In the genomic region with DNA sequence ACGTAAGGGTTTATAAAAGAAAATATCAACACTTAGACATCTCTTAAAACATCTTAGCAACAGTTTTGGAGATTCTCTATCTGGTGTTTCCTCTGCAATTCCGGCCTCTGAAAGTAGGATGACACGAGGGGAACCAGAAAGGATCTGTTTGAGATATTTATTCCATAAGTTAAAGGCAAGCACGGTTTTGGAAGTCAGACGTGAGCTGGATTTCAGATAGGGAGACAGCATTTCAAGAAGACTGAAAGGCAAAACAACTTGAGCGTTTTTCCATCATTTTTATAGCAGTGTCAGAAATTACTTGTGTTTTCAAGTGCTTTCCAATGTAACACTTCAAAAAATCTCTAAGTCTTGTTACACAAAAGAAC, we compare ENCODE assay signal across 7 cellular contexts. TPM values are rescaled to one million over a fixed set of nuclear protein-coding genes. Genes with fewer than 3 reads are reported as not detected.
A peak's percentile ranks its signal among the peaks of the same experiment; 100 is the strongest.
DNase-seq lines count a peak whose midpoint lies in the region; ATAC-seq, FAIRE-seq and TF ChIP-seq lines count a peak whose summit lies in the region.

No MANE protein-coding gene starts in this region.

- in situ Hi-C loops in GM23248 (cut with MboI): loop anchor here (25.0 kb wide), 1 partner anchor 825 kb away; a partner anchor contains a TSS
- in situ Hi-C loops in GM13976 (cut with MboI; ENCODE audit: low sequenced_read_pairs, unreplicated experiment): no loop called here

- TF ChIP-seq CTCF in PC-9 (conservative IDR thresholded peaks at IDR 0.05) (no peak; the same call in 1 of the 2 replicates), endothelial cell of umbilical vein (IDR thresholded peaks at IDR 0.05; ENCODE audit: extremely low read depth in 1 of 2, insufficient read depth in 1 of 2, low read depth in 1 of 2, low read length in 2 of 2) (no peak), progenitor cell of endocrine pancreas (IDR thresholded peaks at IDR 0.05; ENCODE audit: unreplicated experiment) (no peak), GM13976 (IDR thresholded peaks at IDR 0.05; ENCODE audit: borderline replicate concordance, control extremely low read depth, extremely low read depth, insufficient read depth, missing control alignments) (no peak)

- H3K36me3 ChIP-seq in GM23248 (ENCODE audit: low read depth): no peaks in the 10 kb centered on the region
- H3K36me3 ChIP-seq in PC-9 (ENCODE audit: low read depth): no peaks in the 10 kb centered on the region
- no peaks in the 10 kb centered on the region for H3K36me3 ChIP-seq in endothelial cell of umbilical vein (ENCODE audit: control insufficient read depth in 2 of 2, extremely low read depth in 1 of 2, insufficient read depth in 2 of 2, low read length in 2 of 2)

- dilution Hi-C loops in endothelial cell of umbilical vein (cut with MboI; ENCODE audit: extremely low pct_ligation_motif_present, low sequenced_read_pairs): no loop called here

- H3K9me3 ChIP-seq in GM23248 (ENCODE audit: low read depth) (no peaks in the 10 kb centered on the region), PC-9 (ENCODE audit: insufficient read depth, low read depth) (no peaks in the 10 kb centered on the region), endothelial cell of umbilical vein (replicated peaks; ENCODE audit: control insufficient read depth, insufficient read depth, low read length) (no peaks in the 10 kb centered on the region)

- intact Hi-C loops in PC-9 (cut with micrococcal nuclease; ENCODE audit: unreplicated experiment) (loop anchor here (2.0 to 5.0 kb wide), 3 partner anchors 15 to 240 kb away; partner anchors contain the start of gene HMGN4), endothelial cell of umbilical vein (cut with micrococcal nuclease) (no loop called here)

- H3K79me2 ChIP-seq in GM23248 (ENCODE audit: insufficient read depth) (no peaks in the 10 kb centered on the region), PC-9 (ENCODE audit: low read depth) (no peaks in the 10 kb centered on the region), endothelial cell of umbilical vein (ENCODE audit: control insufficient read depth, insufficient read depth, low read length) (no peaks in the 10 kb centered on the region)

- H3K27me3 Mint-ChIP-seq in progenitor cell of endocrine pancreas: peaks cover 4% of the 10 kb centered on the region

- peak; percentile 57 for DNase-seq in GM23248
- DNase-seq in PC-9: no peak
- no peak for DNase-seq in endothelial cell of umbilical vein (ENCODE audit: low read depth, low spot score)
- no peak for DNase-seq in progenitor cell of endocrine pancreas (ENCODE audit: low spot score, unreplicated experiment)
- DNase-seq in GM13976 (ENCODE audit: low spot score): no peak

- H3K27ac ChIP-seq in GM23248 (peak overlapping the region; percentile 66), PC-9 (peak overlapping the region; percentile 74), endothelial cell of umbilical vein (ENCODE audit: insufficient read depth, low read depth, low read length) (peak overlapping the region; percentile 19)

- H4K20me1 ChIP-seq in GM23248 (ENCODE audit: insufficient read depth) (no peaks in the 10 kb centered on the region), PC-9 (ENCODE audit: insufficient read depth) (no peaks in the 10 kb centered on the region), endothelial cell of umbilical vein (replicated peaks; ENCODE audit: control insufficient read depth, extremely low read depth, insufficient read depth, low read length) (no peaks in the 10 kb centered on the region)

- H3K4me1 Mint-ChIP-seq in progenitor cell of endocrine pancreas (ENCODE audit: low read depth): peaks cover 13% of the 10 kb centered on the region

- no peaks in the 10 kb centered on the region for H3K9me1 ChIP-seq in endothelial cell of umbilical vein (replicated peaks; ENCODE audit: control insufficient read depth, extremely low read depth, insufficient read depth, low read length)

- WGBS in GM23248 (ENCODE audit: low coverage in 1 of 2, low lambda C conversion rate in 2 of 2, missing lambda C conversion rate in 2 of 2), 2 experiments: 1 to 5% methylated on average over 6 of the region's 6 CpGs

- BruUV-seq in PC-9 (replicated peaks; lab: Mats Ljungman, UMichigan) (no TSS peak), endothelial cell of umbilical vein (replicated peaks; lab: Mats Ljungman, UMichigan) (no TSS peak)

- peaks cover 62% of the 10 kb centered on the region for H3F3A ChIP-seq in GM23248 (ENCODE audit: insufficient read depth)
- peaks cover 44% of the 10 kb centered on the region for H3F3A ChIP-seq in PC-9 (ENCODE audit: insufficient read depth, low read depth)

- H2AFZ ChIP-seq in GM23248: peak overlapping the region; percentile 85
- peak overlapping the region; percentile 42 for H2AFZ ChIP-seq in PC-9
- H2AFZ ChIP-seq in endothelial cell of umbilical vein (ENCODE audit: low read depth, low read length): peak overlapping the region; percentile 52

- H3K4me2 ChIP-seq in GM23248 (ENCODE audit: unreplicated experiment): peak overlapping the region; percentile 94
- peak overlapping the region; percentile 87 for H3K4me2 ChIP-seq in PC-9
- peak overlapping the region; percentile 90 for H3K4me2 ChIP-seq in endothelial cell of umbilical vein (ENCODE audit: insufficient read depth, low read length)

- H3K9ac ChIP-seq in GM23248: peak overlapping the region; percentile 65
- H3K9ac ChIP-seq in endothelial cell of umbilical vein (replicated peaks; ENCODE audit: extremely low read depth, insufficient read depth, low read length): peak overlapping the region; percentile 7

- peaks cover 23% of the 10 kb centered on the region for H3K4me1 ChIP-seq in GM23248 (ENCODE audit: insufficient read depth)
- H3K4me1 ChIP-seq in PC-9 (replicated peaks; ENCODE audit: insufficient read depth): peaks cover 13% of the 10 kb centered on the region
- peaks cover 12% of the 10 kb centered on the region for H3K4me1 ChIP-seq in endothelial cell of umbilical vein (ENCODE audit: control insufficient read depth, extremely low read depth, insufficient read depth, low read length)

- CTCF ChIA-PET in PC-9 (lab: Charles Lee): no interaction called here
- CTCF ChIA-PET in endothelial cell of umbilical vein (lab: Charles Lee): interaction anchor here (1.0 to 1.4 kb wide), 2 partner anchors 39 to 284 kb away, joined by 3 to 4 read pairs; a partner anchor contains a TSS

- H3K36me3 Mint-ChIP-seq in progenitor cell of endocrine pancreas (ENCODE audit: insufficient read depth): no peaks in the 10 kb centered on the region

- ATAC-seq in HG03354 (IDR thresholded peaks at IDR 0.05; ENCODE audit: poor library complexity, severe bottlenecking, unreplicated experiment) (no peak), HG02938 (IDR thresholded peaks at IDR 0.05; ENCODE audit: unreplicated experiment) (no peak)

- TF ChIP-seq POLR2A in endothelial cell of umbilical vein (IDR thresholded peaks at IDR 0.05; ENCODE audit: low read depth, low read length): no peak

- H3K9me2 ChIP-seq in GM23248 (ENCODE audit: insufficient read depth): no peaks in the 10 kb centered on the region
- H3K9me2 ChIP-seq in PC-9 (ENCODE audit: insufficient read depth): no peaks in the 10 kb centered on the region

- H3K27me3 ChIP-seq in GM23248 (replicated peaks; ENCODE audit: insufficient read depth) (no peaks in the 10 kb centered on the region), PC-9 (ENCODE audit: insufficient read depth, low read depth) (no peaks in the 10 kb centered on the region), endothelial cell of umbilical vein (ENCODE audit: control insufficient read depth in 2 of 2, insufficient read depth in 2 of 2, low read length in 2 of 2) (peaks cover 4 to 9% of the 10 kb centered on the region in 2 experiments)

- H3K9me3 Mint-ChIP-seq in progenitor cell of endocrine pancreas (ENCODE audit: low read depth): no peaks in the 10 kb centered on the region

- no peak for FAIRE-seq in endothelial cell of umbilical vein (lab: Jason Lieb, UNC)

- peak overlapping the region; percentile 96 for H3K27ac Mint-ChIP-seq in progenitor cell of endocrine pancreas

- H3K4me3 ChIP-seq in GM23248 (peak overlapping the region; percentile 95), PC-9 (peak overlapping the region; percentile 69), endothelial cell of umbilical vein (replicated peaks in 1 of 3; ENCODE audit: insufficient read depth in 1 of 3, low read depth in 1 of 3, low read length in 3 of 3) (peak overlapping the region; percentile 0 to 98 (median 95))

- POLR2A ChIA-PET in PC-9 (lab: Charles Lee; ENCODE audit: unreplicated experiment): interaction anchor here (0.6 to 0.7 kb wide), 2 partner anchors 12 to 115 kb away, joined by 3 read pairs; no protein-coding TSS in a partner anchor
- POLR2A ChIA-PET in endothelial cell of umbilical vein (lab: Charles Lee): no interaction called here

- peak overlapping the region; percentile 78 for H3K4me3 Mint-ChIP-seq in progenitor cell of endocrine pancreas (ENCODE audit: low read depth)

TF ChIP-seq in endothelial cell of umbilical vein, 7 proteins besides CTCF, POLR2A, EP300 and RAD21:
- TF ChIP-seq POLR2AphosphoS5 (IDR thresholded peaks at IDR 0.05; ENCODE audit: insufficient read depth, low read depth, low read length) (no peak), GATA2 (IDR thresholded peaks at IDR 0.05; ENCODE audit: insufficient read depth, insufficient read length, low read depth, low read length) (no peak), FOS (IDR thresholded peaks at IDR 0.05; ENCODE audit: borderline replicate concordance, insufficient read depth, low read length) (no peak)
- TF ChIP-seq, protein P1, sequence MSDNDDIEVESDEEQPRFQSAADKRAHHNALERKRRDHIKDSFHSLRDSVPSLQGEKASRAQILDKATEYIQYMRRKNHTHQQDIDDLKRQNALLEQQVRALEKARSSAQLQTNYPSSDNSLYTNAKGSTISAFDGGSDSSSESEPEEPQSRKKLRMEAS (IDR thresholded peaks at IDR 0.05; ENCODE audit: insufficient read depth, insufficient read length): no peak

RNA-seq across cellular contexts. Expression of gene BTN3A2, which starts 52.9 kb away (rescaled TPM):
- 12.9 and 14.5 TPM in 2 replicates for total RNA-seq in GM23248 (2014; rRNA removed; shearing (Covaris generic))
- polyA plus RNA-seq in GM23248 (2016; fragmentation: Nextera tagmentation; extraction: Ambion mirVana): 7.9 and 9.5 TPM in 2 replicates
- total RNA-seq in PC-9 (2021): 28.7 and 32.9 TPM in 2 replicates
- 14.2 and 17.9 TPM in 2 replicates for total RNA-seq in endothelial cell of umbilical vein
- polyA plus RNA-seq in endothelial cell of umbilical vein: 6.4 and 8.6 TPM in 2 replicates
- 12.7 and 12.9 TPM in 2 replicates for polyA plus RNA-seq in endothelial cell of umbilical vein (2011; cell fraction: cytosol; rRNA removed)
- 16.0 and 20.4 TPM in 2 replicates for polyA plus RNA-seq in endothelial cell of umbilical vein (2011; cell fraction: nucleus; rRNA removed)
- polyA plus RNA-seq in endothelial cell of umbilical vein (2012): 10.0 and 11.5 TPM in 2 replicates
- polyA minus RNA-seq in endothelial cell of umbilical vein: 18.8 and 27.3 TPM in 2 replicates
- 8.3 TPM for polyA minus RNA-seq in endothelial cell of umbilical vein (2011; cell fraction: cytosol; rRNA and poly(A)+ RNA removed)
- polyA minus RNA-seq in endothelial cell of umbilical vein (2011; cell fraction: nucleus; rRNA and poly(A)+ RNA removed): 7.5 and 10.5 TPM in 2 replicates
- 5.1 and 5.3 TPM in 2 replicates for total RNA-seq in progenitor cell of endocrine pancreas

Comparison
In these comparisons a context has a peak if more than half of its experiments do, and no peak if none do; other contexts are left out.
1. H3K27ac ChIP-seq: peak in every context shown above with its lines; median percentile 74 in PC-9; 66 in GM23248; 19 in endothelial cell of umbilical vein.